In the genomic region with DNA sequence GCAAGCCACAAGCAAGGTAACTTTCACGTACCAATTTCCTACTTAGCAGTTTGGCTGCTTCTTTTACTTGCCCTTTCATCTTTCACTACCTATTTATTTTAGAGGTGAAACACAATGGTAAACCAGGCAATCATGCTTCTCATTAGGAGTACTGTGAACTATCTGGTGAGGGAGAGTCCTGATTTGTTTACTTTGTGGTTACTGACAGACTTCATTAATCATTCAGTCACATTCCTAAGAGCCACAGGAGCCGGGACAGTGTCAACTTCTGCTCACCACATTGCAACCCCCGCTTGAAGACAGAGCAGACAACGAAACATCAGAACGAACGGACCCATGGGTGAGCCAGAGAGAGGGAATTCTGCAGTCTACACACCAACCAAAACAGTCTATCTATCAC, we compare ENCODE assay signal across 13 cellular contexts. TPM values are rescaled to one million over a fixed set of nuclear protein-coding genes. Genes with fewer than 3 reads are reported as not detected.
A peak's percentile ranks its signal among the peaks of the same experiment; 100 is the strongest.
DNase-seq lines count a peak whose midpoint lies in the region; ATAC-seq and TF ChIP-seq lines count a peak whose summit lies in the region.
"Had no signal": no experiment of that assay in that cellular context is flagged by ENCODE, and none has a peak within 500 bp of the region (broad histone marks: within the 10 kb centered on the region; RNA-seq: fewer than 3 reads in every experiment).

No MANE protein-coding gene starts in this region.

- H3K27ac ChIP-seq in C4-2B (peak overlapping the region; percentile 23; the same call in 1 of the 2 replicates), transverse colon (no peak overlapping the region)
- H3K27ac ChIP-seq: skin epidermis had no signal

- DNase-seq in HPDE6-E6E7 (ENCODE audit: extremely low spot score) = peak; percentile 35
- DNase-seq in adipocyte (ENCODE audit: low read depth) = peak; percentile 34
- peak; percentile 29 for DNase-seq in left kidney (ENCODE audit: low read depth, low spot score)
- DNase-seq in stimulated activated naive B cell treated with anti-CD40 and anti-IgM and Interleukin-4, amounts not matched to agents 10 μg/mL and 1 μg/mL and 100 μg/mL, for 72 hours = no peak
- DNase-seq in COLO668 (lab: John Stamatoyannopoulos, UW; ENCODE audit: unreplicated experiment) = no peak
- DNase-seq in MG63 = no peak
- no peak for DNase-seq in transverse colon
- DNase-seq: activated T-cell treated with anti-CD3 and anti-CD28 coated beads for 4 hours, cortex of kidney, left cardiac atrium, NCI-H146 had no signal

- H3K27me3 ChIP-seq in adipocyte (replicated peaks; ENCODE audit: control insufficient read depth, insufficient read depth, low read length) = no peaks in the 10 kb centered on the region
- H3K27me3 ChIP-seq in MG63 = no peaks in the 10 kb centered on the region
- no peaks in the 10 kb centered on the region for H3K27me3 ChIP-seq in transverse colon

- H3K27me3 Mint-ChIP-seq in stimulated activated naive B cell treated with anti-CD40 and anti-IgM and Interleukin-4, amounts not matched to agents 10 μg/mL and 1 μg/mL and 100 μg/mL, for 72 hours = no peaks in the 10 kb centered on the region

- no peak for ATAC-seq in stimulated activated naive B cell treated with anti-CD40 and anti-IgM and Interleukin-4, amounts not matched to agents 10 μg/mL and 1 μg/mL and 100 μg/mL, for 72 hours (replicated peaks)

- peaks cover 75% of the 10 kb centered on the region for H3K36me3 ChIP-seq in adipocyte (ENCODE audit: control insufficient read depth, insufficient read depth, low read length, severe bottlenecking)
- H3K36me3 ChIP-seq in MG63 = peaks cover 53% of the 10 kb centered on the region
- peaks cover 0 to 38% (median 2%) of the 10 kb centered on the region in 4 donors for H3K36me3 ChIP-seq in transverse colon

- no peak for TF ChIP-seq EP300 in transverse colon (IDR thresholded peaks at IDR 0.05; ENCODE audit: low read depth)

- no peaks in the 10 kb centered on the region for H3K4me1 Mint-ChIP-seq in stimulated activated naive B cell treated with anti-CD40 and anti-IgM and Interleukin-4, amounts not matched to agents 10 μg/mL and 1 μg/mL and 100 μg/mL, for 72 hours

- 71 to 86% methylated on average over 5 to 6 of the region's 6 CpGs for WGBS in transverse colon (ENCODE audit: low coverage in 1 of 2), 2 donors

- H3K9ac ChIP-seq in adipocyte (ENCODE audit: low read length) = no peak overlapping the region

- no peak overlapping the region for H3K4me3 Mint-ChIP-seq in stimulated activated naive B cell treated with anti-CD40 and anti-IgM and Interleukin-4, amounts not matched to agents 10 μg/mL and 1 μg/mL and 100 μg/mL, for 72 hours

- H3K4me1 ChIP-seq in adipocyte (ENCODE audit: control insufficient read depth, insufficient read depth, low read length) = peaks cover 17% of the 10 kb centered on the region
- peaks cover 0 to 5% (median 0%) of the 10 kb centered on the region in 4 donors for H3K4me1 ChIP-seq in transverse colon

- H3K36me3 Mint-ChIP-seq in stimulated activated naive B cell treated with anti-CD40 and anti-IgM and Interleukin-4, amounts not matched to agents 10 μg/mL and 1 μg/mL and 100 μg/mL, for 72 hours = peaks cover 45 to 53% of the 10 kb centered on the region in 2 donors

- intact Hi-C loops in transverse colon (cut with DNase I; ENCODE audit: low total_unique reads) = no loop called here

- TF ChIP-seq POLR2A in transverse colon (IDR thresholded peaks at IDR 0.05) = no peak

- no peak overlapping the region for H3K27ac Mint-ChIP-seq in stimulated activated naive B cell treated with anti-CD40 and anti-IgM and Interleukin-4, amounts not matched to agents 10 μg/mL and 1 μg/mL and 100 μg/mL, for 72 hours

- in situ Hi-C loops in transverse colon (cut with MboI; ENCODE audit: low pct_ligation_motif_present in 1 of 4, low pct_unique_long_range_greater_than_20kb in 1 of 4, low sequenced_read_pairs in 3 of 4) = no loop called here

- no peaks in the 10 kb centered on the region for H3K9me3 ChIP-seq in adipocyte (ENCODE audit: control insufficient read depth, low read length)
- H3K9me3 ChIP-seq in MG63 = no peaks in the 10 kb centered on the region
- no peaks in the 10 kb centered on the region for H3K9me3 ChIP-seq in transverse colon

- TF ChIP-seq CTCF in C4-2B (conservative IDR thresholded peaks at IDR 0.05) = no peak
- TF ChIP-seq CTCF in transverse colon (IDR thresholded peaks at IDR 0.05) = no peak

- H3K9me3 Mint-ChIP-seq in stimulated activated naive B cell treated with anti-CD40 and anti-IgM and Interleukin-4, amounts not matched to agents 10 μg/mL and 1 μg/mL and 100 μg/mL, for 72 hours = no peaks in the 10 kb centered on the region

- H3K4me3 ChIP-seq in adipocyte (ENCODE audit: low read length) (no peak overlapping the region), MG63 (no peak overlapping the region), transverse colon (no peak overlapping the region)
- H3K4me3 ChIP-seq: skin epidermis had no signal

RNA-seq across cellular contexts. Expression of gene TUBB6, which starts 28.8 kb away (rescaled TPM):
- 220 and 503 TPM in 2 replicates for total RNA-seq in MG63 (2014; rRNA removed; shearing (Covaris generic); ENCODE audit: low replicate concordance)
- 100 to 1,000 TPM in 2 of 4 donors, 10 to 100 TPM in 2; 61.0 to 164 (median 108) TPM for total RNA-seq in transverse colon

RNA-seq across cellular contexts. Expression of gene AFG3L2, which starts 40.1 kb away (rescaled TPM):
- 57.7 and 60.0 TPM in 2 replicates for total RNA-seq in MG63 (2014; rRNA removed; shearing (Covaris generic); ENCODE audit: low replicate concordance)
- total RNA-seq in transverse colon = 10 to 100 TPM; 74.1 to 95.6 (median 92.6) TPM

Comparison
In these comparisons a context has a peak if more than half of its experiments do, and no peak if none do; other contexts are left out.
1. DNase-seq: peak in HPDE6-E6E7 (single experiment), adipocyte (single experiment) and left kidney (single experiment); none in stimulated activated naive B cell treated with anti-CD40 and anti-IgM and Interleukin-4, amounts not matched to agents 10 μg/mL and 1 μg/mL and 100 μg/mL, for 72 hours (single experiment), COLO668 (single experiment), MG63 (single experiment) and transverse colon (single experiment).